Comparison of ENCODE assay signal across 15 cellular contexts in the genomic region with DNA sequence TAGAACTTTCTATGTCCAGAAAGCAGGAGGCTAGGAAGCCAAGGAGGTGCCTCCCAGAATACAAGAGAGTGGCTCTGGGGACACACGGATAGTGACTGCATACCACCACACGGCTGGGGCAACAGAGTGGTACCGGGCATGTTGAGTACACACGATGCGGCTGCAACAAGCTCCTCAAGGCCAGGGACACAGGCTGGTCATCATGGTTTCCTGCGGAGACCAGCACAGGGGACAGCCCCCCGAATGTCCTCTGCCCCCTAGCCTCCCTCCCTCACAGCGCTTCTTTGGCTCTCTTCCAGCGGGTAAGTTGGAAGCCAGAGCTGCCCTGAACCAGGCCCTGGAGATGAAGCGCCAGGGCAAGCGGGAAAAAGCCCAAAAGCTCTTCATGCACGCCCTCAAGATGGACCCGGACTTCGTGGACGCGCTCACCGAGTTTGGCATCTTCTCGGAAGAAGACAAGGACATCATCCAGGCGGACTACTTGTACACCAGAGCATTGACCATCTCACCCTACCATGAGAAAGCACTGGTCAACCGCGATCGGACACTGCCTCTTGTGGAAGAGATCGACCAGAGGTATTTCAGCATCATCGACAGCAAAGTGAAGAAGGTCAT. TPM values are rescaled to one million over a fixed set of nuclear protein-coding genes. Genes with fewer than 3 reads are reported as not detected.
DNase-seq lines count a peak whose midpoint lies in the region; TF ChIP-seq lines count a peak whose summit lies in the region.
"Had no signal": no experiment of that assay in that cellular context is flagged by ENCODE, and none has a peak within 500 bp of the region (broad histone marks: within the 10 kb centered on the region; RNA-seq: fewer than 3 reads in every experiment).

No MANE protein-coding gene starts in this region.

- peaks cover 13% of the 10 kb centered on the region for H3F3A ChIP-seq in SK-N-SH (replicated peaks; ENCODE audit: insufficient read depth)

- TF ChIP-seq CTCF in RWPE1 (conservative IDR thresholded peaks at IDR 0.05; ENCODE audit: low read depth): no peak
- TF ChIP-seq CTCF in SK-N-SH (IDR thresholded peaks at IDR 0.05): no peak

- H3K9ac ChIP-seq in SK-N-SH: no peak overlapping the region

- TF ChIP-seq RAD21 in SK-N-SH (IDR thresholded peaks at IDR 0.05; ENCODE audit: low read length): no peak

- H3K9me2 ChIP-seq in SK-N-SH: no peaks in the 10 kb centered on the region

- no peaks in the 10 kb centered on the region for H3K9me3 ChIP-seq in SK-N-SH
- H3K9me3 ChIP-seq: Peyer's patch had no signal

- peak overlapping the region; percentile 55 for H3K27ac Mint-ChIP-seq in activated naive CD4-positive, alpha-beta T cell treated with anti-CD3 and anti-CD28 coated beads, Interleukin-2, amount 50 U/mL, for 24 hours
- H3K27ac Mint-ChIP-seq in activated naive CD4-positive, alpha-beta T cell treated with anti-CD3 and anti-CD28 coated beads for 36 hours: no peak overlapping the region

- 96% methylated on average over 23 of the region's 24 CpGs for WGBS in SK-N-SH (ENCODE audit: low lambda C conversion rate)

- no peaks in the 10 kb centered on the region for H3K27me3 Mint-ChIP-seq in activated naive CD4-positive, alpha-beta T cell treated with anti-CD3 and anti-CD28 coated beads, Interleukin-2, amount 50 U/mL, for 24 hours
- H3K27me3 Mint-ChIP-seq in activated naive CD4-positive, alpha-beta T cell treated with anti-CD3 and anti-CD28 coated beads for 36 hours (ENCODE audit: low read depth): no peaks in the 10 kb centered on the region

- intact Hi-C loops in activated naive CD4-positive, alpha-beta T cell treated with anti-CD3 and anti-CD28 coated beads for 36 hours (cut with micrococcal nuclease): loop anchor here (5.0 kb wide), 2 partner anchors 284 to 574 kb away; a partner anchor contains a TSS

- CTCF ChIA-PET in activated naive CD4-positive, alpha-beta T cell treated with anti-CD3 and anti-CD28 coated beads for 36 hours (lab: Charles Lee): interaction anchor here (0.9 kb wide), 1 partner anchor 99 kb away, joined by 4 read pairs; no protein-coding TSS in a partner anchor
- CTCF ChIA-PET in RWPE1 (lab: Yijun Ruan, JAX) (no interaction called here), SK-N-SH (lab: Yijun Ruan, JAX) (interaction anchor here (0.9 to 7.4 kb wide), 3 partner anchors 100 to 526 kb away, joined by 3 to 106 read pairs (median 3); no protein-coding TSS in a partner anchor)

- no peaks in the 10 kb centered on the region for H3K9me3 Mint-ChIP-seq in activated naive CD4-positive, alpha-beta T cell treated with anti-CD3 and anti-CD28 coated beads, Interleukin-2, amount 50 U/mL, for 24 hours
- no peaks in the 10 kb centered on the region for H3K9me3 Mint-ChIP-seq in activated naive CD4-positive, alpha-beta T cell treated with anti-CD3 and anti-CD28 coated beads for 36 hours

- H3K4me3 ChIP-seq in SK-N-SH (ENCODE audit: low read depth in 2 of 2, low read length in 1 of 2): no peak overlapping the region
- H3K4me3 ChIP-seq: Peyer's patch had no signal

- H3K4me1 Mint-ChIP-seq in activated naive CD4-positive, alpha-beta T cell treated with anti-CD3 and anti-CD28 coated beads, Interleukin-2, amount 50 U/mL, for 24 hours: peaks cover 13% of the 10 kb centered on the region
- peaks cover 19% of the 10 kb centered on the region for H3K4me1 Mint-ChIP-seq in activated naive CD4-positive, alpha-beta T cell treated with anti-CD3 and anti-CD28 coated beads for 36 hours (ENCODE audit: low read depth)

- peaks cover 22 to 60% of the 10 kb centered on the region in 2 experiments for H3K36me3 ChIP-seq in SK-N-SH (replicated peaks in 1 of 2; ENCODE audit: control insufficient read depth in 1 of 2, insufficient read depth in 2 of 2, low read length in 1 of 2)

- no peak overlapping the region for H3K4me3 Mint-ChIP-seq in activated naive CD4-positive, alpha-beta T cell treated with anti-CD3 and anti-CD28 coated beads, Interleukin-2, amount 50 U/mL, for 24 hours
- no peak overlapping the region for H3K4me3 Mint-ChIP-seq in activated naive CD4-positive, alpha-beta T cell treated with anti-CD3 and anti-CD28 coated beads for 36 hours

- H3K79me2 ChIP-seq in SK-N-SH (ENCODE audit: insufficient read depth): peaks cover 18% of the 10 kb centered on the region

- no peak for TF ChIP-seq EP300 in SK-N-SH (IDR thresholded peaks at IDR 0.05; ENCODE audit: borderline replicate concordance in 1 of 2, low read depth in 1 of 2, low read length in 1 of 2)

- POLR2A ChIA-PET in RWPE1 (lab: Yijun Ruan, JAX; ENCODE audit: low non-redundant PET): no interaction called here
- POLR2A ChIA-PET in SK-N-SH (lab: Yijun Ruan, JAX): no interaction called here

- H3K27me3 ChIP-seq in SK-N-SH (ENCODE audit: insufficient read depth): no peaks in the 10 kb centered on the region
- H3K27me3 ChIP-seq: Peyer's patch had no signal

- peaks cover 5 to 13% of the 10 kb centered on the region in 2 experiments; a peak in 1 of 4 replicates for H3K4me1 ChIP-seq in SK-N-SH (ENCODE audit: control insufficient read depth in 1 of 2, insufficient read depth in 2 of 2, low read depth in 1 of 2, low read length in 1 of 2)

- no peak overlapping the region for H2AFZ ChIP-seq in SK-N-SH (ENCODE audit: low read depth)

- H3K27ac ChIP-seq in RWPE1 (0 out of 2 replicates have a peak overlapping the region, but pooled peaks have one; percentile 9), SK-N-SH (ENCODE audit: low read depth in 2 of 2, low read length in 1 of 2) (no peak overlapping the region)
- H3K27ac ChIP-seq: Peyer's patch had no signal

- H4K20me1 ChIP-seq in SK-N-SH (ENCODE audit: insufficient read depth): 0 out of 2 replicates have a peak, but pooled peaks cover 5% of the 10 kb centered on the region

- no peak overlapping the region for H3K4me2 ChIP-seq in SK-N-SH

- in situ Hi-C loops in G401 (cut with HindIII; ENCODE audit: low sequenced_read_pairs): no loop called here

- DNase-seq in activated naive CD4-positive, alpha-beta T cell treated with anti-CD3 and anti-CD28 coated beads for 36 hours: no peak
- no peak for DNase-seq in RWPE1 (ENCODE audit: low spot score)
- peak; percentile 71 for DNase-seq in mesenteric fat pad (ENCODE audit: low spot score)
- no peak for DNase-seq in superior temporal gyrus (ENCODE audit: extremely low spot score)
- DNase-seq in G401 (ENCODE audit: low spot score): no peak
- DNase-seq in SK-N-SH: no peak
- DNase-seq: AML-193, HCEC 1CT, Kasumi-1, NCI-H187 treated with DMSO at 0.1 percent for 48 hours, NCI-H2171, NCI-H774, Peyer's patch, SHP77 had no signal

- peaks cover 10% of the 10 kb centered on the region for H3K36me3 Mint-ChIP-seq in activated naive CD4-positive, alpha-beta T cell treated with anti-CD3 and anti-CD28 coated beads, Interleukin-2, amount 50 U/mL, for 24 hours
- peaks cover 6% of the 10 kb centered on the region for H3K36me3 Mint-ChIP-seq in activated naive CD4-positive, alpha-beta T cell treated with anti-CD3 and anti-CD28 coated beads for 36 hours (ENCODE audit: low read depth)

TF ChIP-seq in SK-N-SH, 30 proteins besides CTCF, POLR2A, EP300 and RAD21 (continues in another document):
- TF ChIP-seq, protein P1, sequence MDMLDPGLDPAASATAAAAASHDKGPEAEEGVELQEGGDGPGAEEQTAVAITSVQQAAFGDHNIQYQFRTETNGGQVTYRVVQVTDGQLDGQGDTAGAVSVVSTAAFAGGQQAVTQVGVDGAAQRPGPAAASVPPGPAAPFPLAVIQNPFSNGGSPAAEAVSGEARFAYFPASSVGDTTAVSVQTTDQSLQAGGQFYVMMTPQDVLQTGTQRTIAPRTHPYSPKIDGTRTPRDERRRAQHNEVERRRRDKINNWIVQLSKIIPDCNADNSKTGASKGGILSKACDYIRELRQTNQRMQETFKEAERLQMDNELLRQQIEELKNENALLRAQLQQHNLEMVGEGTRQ (IDR thresholded peaks at IDR 0.05; ENCODE audit: borderline replicate concordance, low read depth, low read length): no peak
- TF ChIP-seq FOSL2 (IDR thresholded peaks at IDR 0.05; ENCODE audit: borderline replicate concordance, low read depth): no peak
- TF ChIP-seq, protein P2, sequence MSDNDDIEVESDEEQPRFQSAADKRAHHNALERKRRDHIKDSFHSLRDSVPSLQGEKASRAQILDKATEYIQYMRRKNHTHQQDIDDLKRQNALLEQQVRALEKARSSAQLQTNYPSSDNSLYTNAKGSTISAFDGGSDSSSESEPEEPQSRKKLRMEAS (IDR thresholded peaks at IDR 0.05; ENCODE audit: low read depth): no peak
- TF ChIP-seq, protein P3, sequence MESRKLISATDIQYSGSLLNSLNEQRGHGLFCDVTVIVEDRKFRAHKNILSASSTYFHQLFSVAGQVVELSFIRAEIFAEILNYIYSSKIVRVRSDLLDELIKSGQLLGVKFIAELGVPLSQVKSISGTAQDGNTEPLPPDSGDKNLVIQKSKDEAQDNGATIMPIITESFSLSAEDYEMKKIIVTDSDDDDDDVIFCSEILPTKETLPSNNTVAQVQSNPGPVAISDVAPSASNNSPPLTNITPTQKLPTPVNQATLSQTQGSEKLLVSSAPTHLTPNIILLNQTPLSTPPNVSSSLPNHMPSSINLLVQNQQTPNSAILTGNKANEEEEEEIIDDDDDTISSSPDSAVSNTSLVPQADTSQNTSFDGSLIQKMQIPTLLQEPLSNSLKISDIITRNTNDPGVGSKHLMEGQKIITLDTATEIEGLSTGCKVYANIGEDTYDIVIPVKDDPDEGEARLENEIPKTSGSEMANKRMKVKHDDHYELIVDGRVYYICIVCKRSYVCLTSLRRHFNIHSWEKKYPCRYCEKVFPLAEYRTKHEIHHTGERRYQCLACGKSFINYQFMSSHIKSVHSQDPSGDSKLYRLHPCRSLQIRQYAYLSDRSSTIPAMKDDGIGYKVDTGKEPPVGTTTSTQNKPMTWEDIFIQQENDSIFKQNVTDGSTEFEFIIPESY (IDR thresholded peaks at IDR 0.05; ENCODE audit: borderline replicate concordance, low read depth): no peak

RNA-seq across cellular contexts. Expression of a gene that starts 3.1 kb away (rescaled TPM):
- total RNA-seq in activated naive CD4-positive, alpha-beta T cell treated with anti-CD3 and anti-CD28 coated beads for 36 hours: 1 to 10 TPM; 3.4 to 3.7 TPM
- total RNA-seq in mesenteric fat pad: 14.1 TPM
- 1.0 and 1.7 TPM in 2 replicates for total RNA-seq in G401 (2014; rRNA removed; shearing (Covaris generic))
- 1.0 and 1.2 TPM in 2 replicates for polyA plus RNA-seq in SK-N-SH (2012; rRNA removed)
- polyA plus RNA-seq in SK-N-SH (2012; cell fraction: cytosol; rRNA removed): 1.2 and 1.4 TPM in 2 replicates
- polyA plus RNA-seq in SK-N-SH (2012; cell fraction: nucleus; rRNA removed): 1.3 and 1.8 TPM in 2 replicates

RNA-seq across cellular contexts. Expression of a gene that starts 42.8 kb away (rescaled TPM):
- total RNA-seq in activated naive CD4-positive, alpha-beta T cell treated with anti-CD3 and anti-CD28 coated beads for 36 hours: 10 to 100 TPM; 81.9 to 82.5 TPM
- 43.5 TPM for total RNA-seq in mesenteric fat pad
- total RNA-seq in G401 (2014; rRNA removed; shearing (Covaris generic)): 61.3 and 72.8 TPM in 2 replicates
- polyA plus RNA-seq in SK-N-SH (2012; rRNA removed): 23.4 and 28.9 TPM in 2 replicates
- 25.3 and 27.8 TPM in 2 replicates for polyA plus RNA-seq in SK-N-SH (2012; cell fraction: cytosol; rRNA removed)
- 61.7 and 64.4 TPM in 2 replicates for polyA plus RNA-seq in SK-N-SH (2012; cell fraction: nucleus; rRNA removed)

RNA-seq across cellular contexts. Expression of a gene that starts 44.2 kb away (rescaled TPM):
- total RNA-seq in activated naive CD4-positive, alpha-beta T cell treated with anti-CD3 and anti-CD28 coated beads for 36 hours: 100 to 1,000 TPM; 103 to 105 TPM
- 156 TPM for total RNA-seq in mesenteric fat pad
- total RNA-seq in G401 (2014; rRNA removed; shearing (Covaris generic)): 157 and 159 TPM in 2 replicates
- 165 and 166 TPM in 2 replicates for polyA plus RNA-seq in SK-N-SH (2012; rRNA removed)
- polyA plus RNA-seq in SK-N-SH (2012; cell fraction: cytosol; rRNA removed): 165 and 208 TPM in 2 replicates
- 180 and 206 TPM in 2 replicates for polyA plus RNA-seq in SK-N-SH (2012; cell fraction: nucleus; rRNA removed)
